Comparison of ENCODE assay signal across 14 cellular contexts in genomic region chr7:101174322-101174854, GRCh38. TPM values are rescaled to one million over a fixed set of nuclear protein-coding genes. Genes with fewer than 3 reads are reported as not detected.
A peak's percentile ranks its signal among the peaks of the same experiment; 100 is the strongest.
DNase-seq lines count a peak whose midpoint lies in the region; ATAC-seq and TF ChIP-seq lines count a peak whose summit lies in the region.
"Had no signal": no experiment of that assay in that cellular context is flagged by ENCODE, and none has a peak within 500 bp of the region (broad histone marks: within the 10 kb centered on the region; RNA-seq: fewer than 3 reads in every experiment).

No MANE protein-coding gene starts in this region.

- CTCF ChIA-PET in CD8-positive, alpha-beta T cell (lab: Charles Lee), result interaction anchor here (0.6 to 6.3 kb wide), 7 partner anchors 9 to 116 kb away, joined by 3 to 78 read pairs (median 4); partner anchors contain the start of genes VGF and ZNHIT1
- CTCF ChIA-PET in naive thymus-derived CD4-positive, alpha-beta T cell (lab: Charles Lee), result interaction anchor here (0.6 to 1.6 kb wide), 2 partner anchors 9 to 18 kb away, joined by 3 to 11 read pairs; no protein-coding TSS in a partner anchor

- no peaks in the 10 kb centered on the region for H3K9me3 Mint-ChIP-seq in CD8-positive, alpha-beta T cell
- no peaks in the 10 kb centered on the region for H3K9me3 Mint-ChIP-seq in activated naive CD8-positive, alpha-beta T cell treated with anti-CD3 and anti-CD28 coated beads for 36 hours
- peaks cover 0 to 5% (median 0%) of the 10 kb centered on the region in 11 donors for H3K9me3 Mint-ChIP-seq in naive thymus-derived CD4-positive, alpha-beta T cell
- H3K9me3 Mint-ChIP-seq: dendritic cell treated with granulocyte-macrophage colony-stimulating factor and Interleukin-4, amounts not matched to agents 40 ng/mL and 50 ng/mL, for 4 days had no signal

- no peaks in the 10 kb centered on the region for H3K36me3 ChIP-seq in CD8-positive, alpha-beta T cell (ENCODE audit: insufficient read depth, low read length)
- H3K36me3 ChIP-seq in HUES48 (ENCODE audit: control insufficient read depth, insufficient read depth, low read length) (no peaks in the 10 kb centered on the region), Peyer's patch (no peaks in the 10 kb centered on the region)
- no peaks in the 10 kb centered on the region for H3K36me3 ChIP-seq in naive thymus-derived CD4-positive, alpha-beta T cell (ENCODE audit: control insufficient read depth in 2 of 3, insufficient read depth in 3 of 3, low read length in 3 of 3)
- H3K36me3 ChIP-seq: sigmoid colon had no signal

- TF ChIP-seq CTCF in CD8-positive, alpha-beta T cell (IDR thresholded peaks at IDR 0.05), result no peak
- no peak for TF ChIP-seq CTCF in Peyer's patch (IDR thresholded peaks at IDR 0.05)

- H3K36me3 Mint-ChIP-seq in CD8-positive, alpha-beta T cell, result no peaks in the 10 kb centered on the region
- H3K36me3 Mint-ChIP-seq in activated naive CD8-positive, alpha-beta T cell treated with anti-CD3 and anti-CD28 coated beads for 36 hours, result no peaks in the 10 kb centered on the region
- peaks cover 0 to 7% (median 4%) of the 10 kb centered on the region in 5 donors for H3K36me3 Mint-ChIP-seq in naive thymus-derived CD4-positive, alpha-beta T cell

- no peak for TF ChIP-seq POLR2A in Peyer's patch (IDR thresholded peaks at IDR 0.05)

- no peak for ATAC-seq in CD8-positive, alpha-beta T cell
- no peak for ATAC-seq in naive thymus-derived CD4-positive, alpha-beta T cell

- POLR2A ChIA-PET in CD8-positive, alpha-beta T cell (lab: Charles Lee), result interaction anchor here (0.9 to 1.1 kb wide), 2 partner anchors 9 to 299 kb away, joined by 3 to 4 read pairs; partner anchors contain the start of genes SRRT and VGF
- POLR2A ChIA-PET in naive thymus-derived CD4-positive, alpha-beta T cell (lab: Charles Lee), result interaction anchor here (0.6 to 0.7 kb wide), 2 partner anchors 9 to 303 kb away, joined by 3 read pairs; partner anchors contain the start of gene VGF

- no peak overlapping the region for H3K9ac ChIP-seq in HUES48 (ENCODE audit: low read depth, low read length)

- H3K4me3 ChIP-seq in CD8-positive, alpha-beta T cell (ENCODE audit: low read depth, low read length), result no peak overlapping the region
- H3K4me3 ChIP-seq in HUES48 (ENCODE audit: low read depth, low read length), result peak overlapping the region; percentile 70
- H3K4me3 ChIP-seq in naive thymus-derived CD4-positive, alpha-beta T cell (ENCODE audit: low read length), result no peak overlapping the region
- no peak overlapping the region for H3K4me3 ChIP-seq in Peyer's patch
- H3K4me3 ChIP-seq: sigmoid colon had no signal

- H3K4me3 Mint-ChIP-seq in CD8-positive, alpha-beta T cell, result peak overlapping the region; percentile 63
- H3K4me3 Mint-ChIP-seq in activated naive CD8-positive, alpha-beta T cell treated with anti-CD3 and anti-CD28 coated beads for 36 hours, result peak overlapping the region; percentile 36
- H3K4me3 Mint-ChIP-seq in naive thymus-derived CD4-positive, alpha-beta T cell, result peak overlapping the region; percentile 43 to 84 (median 68)

- peaks cover 45% of the 10 kb centered on the region for H3K4me1 Mint-ChIP-seq in CD8-positive, alpha-beta T cell (ENCODE audit: low read depth)
- H3K4me1 Mint-ChIP-seq in activated naive CD8-positive, alpha-beta T cell treated with anti-CD3 and anti-CD28 coated beads for 36 hours, result peaks cover 36% of the 10 kb centered on the region
- peaks cover 39 to 63% (median 42%) of the 10 kb centered on the region in 7 donors for H3K4me1 Mint-ChIP-seq in naive thymus-derived CD4-positive, alpha-beta T cell

- peaks cover 56% of the 10 kb centered on the region for H3K4me1 ChIP-seq in CD8-positive, alpha-beta T cell (ENCODE audit: insufficient read depth, low read length)
- H3K4me1 ChIP-seq in HUES48 (ENCODE audit: control insufficient read depth, insufficient read depth, low read length), result peaks cover 31% of the 10 kb centered on the region
- peaks cover 35 to 55% of the 10 kb centered on the region in 2 donors for H3K4me1 ChIP-seq in naive thymus-derived CD4-positive, alpha-beta T cell (ENCODE audit: control insufficient read depth in 2 of 2, insufficient read depth in 2 of 2, low read length in 2 of 2)
- H3K4me1 ChIP-seq in Peyer's patch, result peaks cover 0 to 46% (median 30%) of the 10 kb centered on the region in 4 donors

- no peak overlapping the region for H3K27ac ChIP-seq in CD8-positive, alpha-beta T cell (ENCODE audit: low read depth, low read length)
- H3K27ac ChIP-seq in HUES48 (ENCODE audit: low read depth, low read length) (no peak overlapping the region), Peyer's patch (no peak overlapping the region)
- no peak overlapping the region for H3K27ac ChIP-seq in naive thymus-derived CD4-positive, alpha-beta T cell (ENCODE audit: low read depth, low read length)
- H3K27ac ChIP-seq: sigmoid colon had no signal

- DNase-seq in CD8-positive, alpha-beta T cell, result no peak
- no peak for DNase-seq in activated naive CD8-positive, alpha-beta T cell treated with anti-CD3 and anti-CD28 coated beads for 36 hours
- DNase-seq in naive thymus-derived CD4-positive, alpha-beta T cell, result no peak
- DNase-seq in Peyer's patch (no peak), 8988T (no peak), NK-92 (lab: John Stamatoyannopoulos, UW; ENCODE audit: unreplicated experiment) (no peak)
- DNase-seq: NCI-H1417 treated with DMSO at 0.1 percent for 48 hours, SIG-M5, sigmoid colon had no signal

- intact Hi-C loops in CD8-positive, alpha-beta T cell (cut with DNase I, micrococcal nuclease), result loop anchor here in 1 of 2 experiments (10.0 kb wide), 1 partner anchor 280 kb away; the partner anchor contains the start of gene ACHE
- intact Hi-C loops in naive thymus-derived CD4-positive, alpha-beta T cell (cut with micrococcal nuclease), result loop anchor here in 1 of 2 donors (1.0 kb wide), 1 partner anchor 9 kb away; the partner anchor contains the start of gene VGF

- H3K27me3 Mint-ChIP-seq in CD8-positive, alpha-beta T cell (ENCODE audit: low read depth), result peaks cover 78% of the 10 kb centered on the region
- peaks cover 96% of the 10 kb centered on the region for H3K27me3 Mint-ChIP-seq in activated naive CD8-positive, alpha-beta T cell treated with anti-CD3 and anti-CD28 coated beads for 36 hours
- H3K27me3 Mint-ChIP-seq in naive thymus-derived CD4-positive, alpha-beta T cell, result peaks cover 74 to 91% (median 88%) of the 10 kb centered on the region in 5 donors

- peaks cover 76% of the 10 kb centered on the region for H3K27me3 ChIP-seq in CD8-positive, alpha-beta T cell (ENCODE audit: insufficient read depth, low read length)
- peaks cover 100% of the 10 kb centered on the region for H3K27me3 ChIP-seq in HUES48 (ENCODE audit: control insufficient read depth, insufficient read depth, low read length)
- peaks cover 5 to 71% of the 10 kb centered on the region in 2 donors for H3K27me3 ChIP-seq in naive thymus-derived CD4-positive, alpha-beta T cell (ENCODE audit: control insufficient read depth in 2 of 2, insufficient read depth in 2 of 2, low read length in 2 of 2)
- H3K27me3 ChIP-seq in Peyer's patch, result peaks cover 0 to 54% of the 10 kb centered on the region in 2 donors

- no peaks in the 10 kb centered on the region for H3K9me3 ChIP-seq in CD8-positive, alpha-beta T cell (ENCODE audit: low read length)
- no peaks in the 10 kb centered on the region for H3K9me3 ChIP-seq in HUES48 (ENCODE audit: control insufficient read depth, insufficient read depth, low read length)
- peaks cover 0 to 2% (median 0%) of the 10 kb centered on the region in 3 experiments for H3K9me3 ChIP-seq in naive thymus-derived CD4-positive, alpha-beta T cell (ENCODE audit: control insufficient read depth in 2 of 3, low read length in 3 of 3)
- H3K9me3 ChIP-seq in Peyer's patch, result peaks cover 0 to 5% (median 0%) of the 10 kb centered on the region in 4 donors
- H3K9me3 ChIP-seq: sigmoid colon had no signal

- H3K27ac Mint-ChIP-seq in CD8-positive, alpha-beta T cell, result no peak overlapping the region
- no peak overlapping the region for H3K27ac Mint-ChIP-seq in activated naive CD8-positive, alpha-beta T cell treated with anti-CD3 and anti-CD28 coated beads for 36 hours
- peak overlapping the region in 4 of 9 donors; percentile 1 to 50 (median 16) for H3K27ac Mint-ChIP-seq in naive thymus-derived CD4-positive, alpha-beta T cell
- H3K27ac Mint-ChIP-seq: dendritic cell treated with granulocyte-macrophage colony-stimulating factor and Interleukin-4, amounts not matched to agents 40 ng/mL and 50 ng/mL, for 4 days had no signal

RNA-seq across cellular contexts. Expression of gene NAT16, which starts 5.7 kb away (rescaled TPM):
- total RNA-seq in CD8-positive, alpha-beta T cell, result not detected
- not detected for total RNA-seq in activated naive CD8-positive, alpha-beta T cell treated with anti-CD3 and anti-CD28 coated beads for 36 hours
- total RNA-seq in naive thymus-derived CD4-positive, alpha-beta T cell, result not detected
- polyA plus RNA-seq in naive thymus-derived CD4-positive, alpha-beta T cell, result not detected
- 1 to 10 TPM in 1 of 4 donors, not detected in 3; 1.0 TPM for total RNA-seq in Peyer's patch
- total RNA-seq: kidney epithelial cell, myocyte, sigmoid colon had no signal

RNA-seq across cellular contexts. Expression of gene VGF, which starts 9.0 kb away (rescaled TPM):
- not detected for total RNA-seq in CD8-positive, alpha-beta T cell
- not detected for total RNA-seq in activated naive CD8-positive, alpha-beta T cell treated with anti-CD3 and anti-CD28 coated beads for 36 hours
- under 1 TPM in 1 of 5 experiments, not detected in 4; 0.19 TPM for total RNA-seq in naive thymus-derived CD4-positive, alpha-beta T cell
- polyA plus RNA-seq in naive thymus-derived CD4-positive, alpha-beta T cell, result not detected
- under 1 TPM in 1 of 4 donors, not detected in 3; 0.94 TPM for total RNA-seq in Peyer's patch
- total RNA-seq: myocyte had no signal

RNA-seq across cellular contexts. Expression of gene AP1S1, which starts 20.1 kb away (rescaled TPM):
- total RNA-seq in CD8-positive, alpha-beta T cell, result 1 to 10 TPM; 2.1 to 2.2 TPM
- 10 to 100 TPM; 30.1 to 38.4 TPM for total RNA-seq in activated naive CD8-positive, alpha-beta T cell treated with anti-CD3 and anti-CD28 coated beads for 36 hours
- 10 to 100 TPM in 1 of 5 experiments, 1 to 10 TPM in 4; 6.2 to 39.4 (median 8.3) TPM for total RNA-seq in naive thymus-derived CD4-positive, alpha-beta T cell
- polyA plus RNA-seq in naive thymus-derived CD4-positive, alpha-beta T cell, result 1 to 10 TPM; 3.3 to 6.9 TPM
- total RNA-seq in Peyer's patch, result 100 to 1,000 TPM in 2 of 4 donors, 10 to 100 TPM in 2; 53.6 to 136 (median 95.7) TPM

RNA-seq across cellular contexts. Expression of gene MOGAT3, which starts 26.4 kb away (rescaled TPM):
- total RNA-seq in CD8-positive, alpha-beta T cell, result not detected
- total RNA-seq in activated naive CD8-positive, alpha-beta T cell treated with anti-CD3 and anti-CD28 coated beads for 36 hours, result not detected
- total RNA-seq in naive thymus-derived CD4-positive, alpha-beta T cell, result not detected
- not detected for polyA plus RNA-seq in naive thymus-derived CD4-positive, alpha-beta T cell
- total RNA-seq in Peyer's patch, result 100 to 1,000 TPM in 2 of 4 donors, 10 to 100 TPM in 1, not detected in 1; 91.4 to 195 (median 123) TPM
- total RNA-seq: kidney epithelial cell, myocyte, sigmoid colon, temporal lobe had no signal

RNA-seq across cellular contexts. Expression of gene PLOD3, which starts 43.0 kb away (rescaled TPM):
- 1 to 10 TPM; 6.6 to 7.5 TPM for total RNA-seq in CD8-positive, alpha-beta T cell
- 10 to 100 TPM; 19.5 to 22.7 TPM for total RNA-seq in activated naive CD8-positive, alpha-beta T cell treated with anti-CD3 and anti-CD28 coated beads for 36 hours
- total RNA-seq in naive thymus-derived CD4-positive, alpha-beta T cell, result 10 to 100 TPM; 18.5 to 88.4 (median 44.2) TPM
- 10 to 100 TPM; 15.7 to 25.4 TPM for polyA plus RNA-seq in naive thymus-derived CD4-positive, alpha-beta T cell
- 100 to 1,000 TPM in 2 of 4 donors, 10 to 100 TPM in 2; 62.7 to 103 (median 83.7) TPM for total RNA-seq in Peyer's patch
